ENCODE assay signal across 1 cellular context in the genomic region with DNA sequence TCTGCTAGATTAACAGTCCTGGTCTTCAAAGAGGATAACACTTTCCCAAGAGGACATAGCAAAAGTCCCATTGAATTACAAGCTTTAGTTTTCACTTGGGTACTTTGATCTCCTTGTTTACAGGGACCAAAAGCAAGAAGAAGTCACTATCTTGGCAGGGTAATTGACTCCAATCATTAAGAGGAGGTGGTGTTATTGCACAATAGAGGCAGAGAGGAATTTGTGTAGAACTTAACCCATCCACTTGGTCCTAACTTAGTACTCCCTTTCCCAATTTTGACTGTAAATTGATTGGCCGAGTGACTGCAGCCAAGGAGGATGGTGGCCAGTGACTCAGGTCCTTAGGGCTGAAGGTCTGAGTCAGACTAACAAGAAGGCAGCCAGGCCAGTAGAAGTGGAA.
A peak's percentile ranks its signal among the peaks of the same experiment; 100 is the strongest.
TF ChIP-seq lines count a peak whose summit lies in the region.

No MANE protein-coding gene starts in this region.

TF ChIP-seq in HepG2, 621 proteins besides CTCF, POLR2A, EP300 and RAD21:
- TF ChIP-seq CEBPB (IDR thresholded peaks at IDR 0.05; ENCODE audit: borderline replicate concordance, low read depth, low read length) (peak; percentile 70), SNAPC2 (CRISPR knock-in tag; IDR thresholded peaks at IDR 0.05) (no peak), ZNF614 (CRISPR knock-in tag; IDR thresholded peaks at IDR 0.05; ENCODE audit: borderline replicate concordance) (no peak)
TF ChIP-seq in HepG2: peak in this region for 1.
